ENCODE assay signal across 9 cellular contexts in genomic region chr12:12456637-12457036, GRCh38.
DNase-seq lines count a peak whose midpoint lies in the region; ATAC-seq and TF ChIP-seq lines count a peak whose summit lies in the region.
"Had no signal": no experiment of that assay in that cellular context is flagged by ENCODE, and none has a peak within 500 bp of the region (broad histone marks: within the 10 kb centered on the region; RNA-seq: fewer than 3 reads in every experiment).

No MANE protein-coding gene starts in this region.

- H3K27me3 ChIP-seq in sigmoid colon = no peaks in the 10 kb centered on the region

- peaks cover 2% of the 10 kb centered on the region for H3K36me3 Mint-ChIP-seq in activated naive CD4-positive, alpha-beta T cell treated with anti-CD3 and anti-CD28 coated beads for 36 hours (ENCODE audit: low read depth)
- peaks cover 8% of the 10 kb centered on the region for H3K36me3 Mint-ChIP-seq in activated CD8-positive, alpha-beta T cell treated with anti-CD3 and anti-CD28 coated beads for 36 hours (ENCODE audit: low read depth)
- H3K36me3 Mint-ChIP-seq in stimulated activated effector memory CD8-positive, alpha-beta T cell treated with anti-CD3 and anti-CD28 coated beads, Interleukin-12 subunit alpha, Interleukin-12 subunit beta, amount 100 ng/mL, for 72 hours = peaks cover 7% of the 10 kb centered on the region

- H3K27ac Mint-ChIP-seq in activated naive CD4-positive, alpha-beta T cell treated with anti-CD3 and anti-CD28 coated beads for 36 hours = peak overlapping the region; percentile 76
- peak overlapping the region; percentile 82 for H3K27ac Mint-ChIP-seq in activated CD8-positive, alpha-beta T cell treated with anti-CD3 and anti-CD28 coated beads for 36 hours
- peak overlapping the region; percentile 90 for H3K27ac Mint-ChIP-seq in stimulated activated effector memory CD8-positive, alpha-beta T cell treated with anti-CD3 and anti-CD28 coated beads, Interleukin-12 subunit alpha, Interleukin-12 subunit beta, amount 100 ng/mL, for 72 hours

- POLR2A ChIA-PET in activated CD8-positive, alpha-beta T cell treated with anti-CD3 and anti-CD28 coated beads for 36 hours (lab: Charles Lee) = interaction anchor here (0.7 to 4.1 kb wide), 7 partner anchors 9 to 242 kb away, joined by 3 to 13 read pairs (median 4); no protein-coding TSS in a partner anchor

- no peak overlapping the region for H3K27ac ChIP-seq in sigmoid colon

- no peak for TF ChIP-seq POLR2A in sigmoid colon (IDR thresholded peaks at IDR 0.05)

- no peaks in the 10 kb centered on the region for H3K27me3 Mint-ChIP-seq in activated naive CD4-positive, alpha-beta T cell treated with anti-CD3 and anti-CD28 coated beads for 36 hours (ENCODE audit: low read depth)
- no peaks in the 10 kb centered on the region for H3K27me3 Mint-ChIP-seq in activated CD8-positive, alpha-beta T cell treated with anti-CD3 and anti-CD28 coated beads for 36 hours

- peaks cover 51% of the 10 kb centered on the region for H3K4me1 Mint-ChIP-seq in activated naive CD4-positive, alpha-beta T cell treated with anti-CD3 and anti-CD28 coated beads for 36 hours (ENCODE audit: low read depth)
- H3K4me1 Mint-ChIP-seq in activated CD8-positive, alpha-beta T cell treated with anti-CD3 and anti-CD28 coated beads for 36 hours (ENCODE audit: low read depth) = peaks cover 40% of the 10 kb centered on the region
- peaks cover 53% of the 10 kb centered on the region for H3K4me1 Mint-ChIP-seq in stimulated activated effector memory CD8-positive, alpha-beta T cell treated with anti-CD3 and anti-CD28 coated beads, Interleukin-12 subunit alpha, Interleukin-12 subunit beta, amount 100 ng/mL, for 72 hours

- WGBS in sigmoid colon, 2 donors = 82 to 89% methylated on average over 5 of the region's 5 CpGs

- no peak for TF ChIP-seq EP300 in sigmoid colon (IDR thresholded peaks at IDR 0.05)

- peak; percentile 55 for ATAC-seq in activated CD8-positive, alpha-beta T cell treated with anti-CD3 and anti-CD28 coated beads for 36 hours
- ATAC-seq in esophagus mucosa (peak; percentile 84), GM21619 (IDR thresholded peaks at IDR 0.05; ENCODE audit: unreplicated experiment) (no peak)
- ATAC-seq in stimulated activated effector memory CD8-positive, alpha-beta T cell treated with anti-CD3 and anti-CD28 coated beads, Interleukin-12 subunit alpha, Interleukin-12 subunit beta, amount 100 ng/mL, for 72 hours = peak; percentile 83

- no peak overlapping the region for H3K4me3 ChIP-seq in sigmoid colon

- H3K9me3 ChIP-seq in sigmoid colon = no peaks in the 10 kb centered on the region

- peaks cover 0 to 13% (median 4%) of the 10 kb centered on the region in 4 donors for H3K4me1 ChIP-seq in sigmoid colon

- no peak for DNase-seq in activated naive CD4-positive, alpha-beta T cell treated with anti-CD3 and anti-CD28 coated beads for 36 hours
- DNase-seq in activated naive CD4-positive, alpha-beta T cell treated with Interleukin-2 at 50 U/mL for 16 hours = no peak
- no peak for DNase-seq in activated CD8-positive, alpha-beta T cell treated with anti-CD3 and anti-CD28 coated beads for 36 hours
- DNase-seq in stimulated activated effector memory CD8-positive, alpha-beta T cell treated with anti-CD3 and anti-CD28 coated beads, Interleukin-12 subunit alpha, Interleukin-12 subunit beta, amount 100 ng/mL, for 72 hours (ENCODE audit: low spot score in 2 of 2) = no peak
- DNase-seq in HUDEP-2 (lab: John Stamatoyannopoulos, UW; ENCODE audit: unreplicated experiment in 76 of 76) (no peak), sigmoid colon (no peak)
- DNase-seq: NCI-H187 had no signal

- CTCF ChIA-PET in activated naive CD4-positive, alpha-beta T cell treated with anti-CD3 and anti-CD28 coated beads for 36 hours (lab: Charles Lee) = interaction anchor here (0.6 to 2.8 kb wide), 8 partner anchors 9 to 150 kb away, joined by 3 to 9 read pairs (median 4); no protein-coding TSS in a partner anchor
- CTCF ChIA-PET in activated CD8-positive, alpha-beta T cell treated with anti-CD3 and anti-CD28 coated beads for 36 hours (lab: Charles Lee) = interaction anchor here (1.1 to 3.9 kb wide), 7 partner anchors 9 to 281 kb away, joined by 3 to 20 read pairs (median 8); no protein-coding TSS in a partner anchor

- no peaks in the 10 kb centered on the region for H3K9me3 Mint-ChIP-seq in activated naive CD4-positive, alpha-beta T cell treated with anti-CD3 and anti-CD28 coated beads for 36 hours
- no peaks in the 10 kb centered on the region for H3K9me3 Mint-ChIP-seq in activated CD8-positive, alpha-beta T cell treated with anti-CD3 and anti-CD28 coated beads for 36 hours
- no peaks in the 10 kb centered on the region for H3K9me3 Mint-ChIP-seq in stimulated activated effector memory CD8-positive, alpha-beta T cell treated with anti-CD3 and anti-CD28 coated beads, Interleukin-12 subunit alpha, Interleukin-12 subunit beta, amount 100 ng/mL, for 72 hours

- no peaks in the 10 kb centered on the region for H3K36me3 ChIP-seq in sigmoid colon

- peak overlapping the region; percentile 17 for H3K4me3 Mint-ChIP-seq in activated naive CD4-positive, alpha-beta T cell treated with anti-CD3 and anti-CD28 coated beads for 36 hours
- H3K4me3 Mint-ChIP-seq in activated CD8-positive, alpha-beta T cell treated with anti-CD3 and anti-CD28 coated beads for 36 hours = no peak overlapping the region
- H3K4me3 Mint-ChIP-seq in stimulated activated effector memory CD8-positive, alpha-beta T cell treated with anti-CD3 and anti-CD28 coated beads, Interleukin-12 subunit alpha, Interleukin-12 subunit beta, amount 100 ng/mL, for 72 hours = peak overlapping the region; percentile 58

- intact Hi-C loops in activated naive CD4-positive, alpha-beta T cell treated with anti-CD3 and anti-CD28 coated beads for 36 hours (cut with micrococcal nuclease) = loop anchor here (1.0 kb wide), 2 partner anchors 14 to 19 kb away; no protein-coding TSS in a partner anchor
- intact Hi-C loops in activated CD8-positive, alpha-beta T cell treated with anti-CD3 and anti-CD28 coated beads for 36 hours (cut with micrococcal nuclease) = no loop called here
- intact Hi-C loops in sigmoid colon (cut with DNase I) = no loop called here

- TF ChIP-seq CTCF in activated CD8-positive, alpha-beta T cell treated with anti-CD3 and anti-CD28 coated beads for 36 hours (IDR thresholded peaks at IDR 0.05) = no peak
- TF ChIP-seq CTCF in sigmoid colon (IDR thresholded peaks at IDR 0.05) = no peak
